In genomic region chr2:19868705-19869550, GRCh38 we compare ENCODE assay signal across 8 cellular contexts. TPM values are rescaled to one million over a fixed set of nuclear protein-coding genes. Genes with fewer than 3 reads are reported as not detected.
DNase-seq lines count a peak whose midpoint lies in the region; TF ChIP-seq lines count a peak whose summit lies in the region.

No MANE protein-coding gene starts in this region.

- H3K27me3 Mint-ChIP-seq in HFFc6 (ENCODE audit: insufficient read depth) = peaks cover 31% of the 10 kb centered on the region
- H3K27me3 Mint-ChIP-seq in activated naive CD4-positive, alpha-beta T cell treated with anti-CD3 and anti-CD28 coated beads, Interleukin-2, amount 50 U/mL, for 24 hours = no peaks in the 10 kb centered on the region

- no peak overlapping the region for H3K27ac ChIP-seq in iPS-18a (ENCODE audit: low read length)
- no peak overlapping the region for H3K27ac ChIP-seq in caudate nucleus (ENCODE audit: low read depth, low read length)

- peak overlapping the region; percentile 71 for H3K4me3 Mint-ChIP-seq in HFFc6
- H3K4me3 Mint-ChIP-seq in activated naive CD4-positive, alpha-beta T cell treated with anti-CD3 and anti-CD28 coated beads, Interleukin-2, amount 50 U/mL, for 24 hours = peak overlapping the region; percentile 93

- peak overlapping the region; percentile 69 for H3K4me3 ChIP-seq in GM12864 (ENCODE audit: low read depth, low read length)
- peak overlapping the region; percentile 63 for H3K4me3 ChIP-seq in iPS-18a (ENCODE audit: low read length)

- no peak overlapping the region for H3K27ac Mint-ChIP-seq in HFFc6
- H3K27ac Mint-ChIP-seq in activated naive CD4-positive, alpha-beta T cell treated with anti-CD3 and anti-CD28 coated beads, Interleukin-2, amount 50 U/mL, for 24 hours = peak overlapping the region; percentile 96

- TF ChIP-seq CTCF in GM12864 (IDR thresholded peaks at IDR 0.05; ENCODE audit: low read depth, low read length, missing control alignments) (no peak), HFFc6 (IDR thresholded peaks at IDR 0.05) (no peak)

- no peaks in the 10 kb centered on the region for H3K9me3 Mint-ChIP-seq in HFFc6
- no peaks in the 10 kb centered on the region for H3K9me3 Mint-ChIP-seq in activated naive CD4-positive, alpha-beta T cell treated with anti-CD3 and anti-CD28 coated beads, Interleukin-2, amount 50 U/mL, for 24 hours

- H3K4me1 Mint-ChIP-seq in HFFc6 (ENCODE audit: low read depth) = no peaks in the 10 kb centered on the region
- H3K4me1 Mint-ChIP-seq in activated naive CD4-positive, alpha-beta T cell treated with anti-CD3 and anti-CD28 coated beads, Interleukin-2, amount 50 U/mL, for 24 hours = peaks cover 32% of the 10 kb centered on the region

- no peaks in the 10 kb centered on the region for H3K36me3 ChIP-seq in iPS-18a (ENCODE audit: control insufficient read depth, low read depth, low read length)

- no peaks in the 10 kb centered on the region for H3K9me3 ChIP-seq in iPS-18a (ENCODE audit: control insufficient read depth, low read depth, low read length)

- peak overlapping the region; percentile 38 for H3K9ac ChIP-seq in iPS-18a (ENCODE audit: low read length)

- no peak for DNase-seq in GM12864 (ENCODE audit: low read depth)
- no peak for DNase-seq in HFFc6
- peak; percentile 65 for DNase-seq in NOMO-1 treated with DMSO at 0.1 percent for 48 hours (lab: John Stamatoyannopoulos, UW; ENCODE audit: unreplicated experiment)
- peak; percentile 10 to 46 (median 30) for DNase-seq in stimulated activated CD4-positive, alpha-beta T cell treated with anti-CD3 and anti-CD28 coated beads, Interleukin-12 subunit alpha, Interleukin-12 subunit beta, amount 100 ng/mL, for 48 hours (ENCODE audit: low read depth in 2 of 3, low spot score in 1 of 3)
- DNase-seq in caudate nucleus (lab: John Stamatoyannopoulos, UW) = no peak
- no peak for DNase-seq in H4 (ENCODE audit: low spot score)

- no peaks in the 10 kb centered on the region for H3K4me1 ChIP-seq in iPS-18a (ENCODE audit: control insufficient read depth, low read depth, low read length)

- H3K36me3 Mint-ChIP-seq in HFFc6 (ENCODE audit: low read depth) = no peaks in the 10 kb centered on the region
- H3K36me3 Mint-ChIP-seq in activated naive CD4-positive, alpha-beta T cell treated with anti-CD3 and anti-CD28 coated beads, Interleukin-2, amount 50 U/mL, for 24 hours = no peaks in the 10 kb centered on the region

- peaks cover 41% of the 10 kb centered on the region for H3K27me3 ChIP-seq in iPS-18a (ENCODE audit: control insufficient read depth, insufficient read depth, low read length)

RNA-seq across cellular contexts. Expression of gene TTC32, which starts 32.9 kb away (rescaled TPM):
- total RNA-seq in HFFc6 (2021; fragmentation: NEBNext Ultra II Directional; extraction: Animal tissue kit (Norgen Biotek cat#: 25700)) = 1 to 10 TPM; 3.9 to 5.9 (median 4.8) TPM
- total RNA-seq in H4 (2014; rRNA removed; shearing (Covaris generic)) = 2.0 and 3.5 TPM in 2 replicates

Comparison
In these comparisons a context has a peak if more than half of its experiments do, and no peak if none do; other contexts are left out.
1. DNase-seq: peak in NOMO-1 treated with DMSO at 0.1 percent for 48 hours (single experiment) and stimulated activated CD4-positive, alpha-beta T cell treated with anti-CD3 and anti-CD28 coated beads, Interleukin-12 subunit alpha, Interleukin-12 subunit beta, amount 100 ng/mL, for 48 hours (3 of 3); none in GM12864 (single experiment), HFFc6 (single experiment), caudate nucleus (0 of 61) and H4 (single experiment).